ENCODE assay signal across 29 cellular contexts in the genomic region with DNA sequence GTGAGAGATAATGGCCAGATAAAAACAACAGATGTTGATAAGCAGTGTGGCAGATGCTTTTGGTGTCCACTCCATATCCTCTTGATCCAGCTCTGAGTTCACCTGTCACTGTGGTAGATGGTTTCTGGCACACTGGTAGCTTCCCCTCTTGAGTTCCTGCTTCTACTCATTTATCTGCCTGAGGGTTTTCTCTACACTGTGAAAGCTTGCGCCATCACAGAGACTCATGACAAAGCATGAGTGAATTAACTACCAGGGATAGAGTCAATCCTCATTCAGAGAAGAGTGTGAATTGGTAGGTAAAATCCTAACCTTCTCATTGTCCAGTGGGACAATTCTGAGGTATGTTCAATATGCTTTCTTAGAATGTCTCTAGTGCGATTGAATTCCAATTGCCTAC.
"Had no signal": no experiment of that assay in that cellular context is flagged by ENCODE, and none has a peak within 500 bp of the region (broad histone marks: within the 10 kb centered on the region; RNA-seq: fewer than 3 reads in every experiment).

No MANE protein-coding gene starts in this region.

- H3K9ac ChIP-seq: neural progenitor cell had no signal

- H3K9me3 ChIP-seq: esophagus muscularis mucosa, mucosa of descending colon, prostate gland, thyroid gland, vagina had no signal

- H3K4me2 ChIP-seq: neural progenitor cell had no signal

- H3K36me3 ChIP-seq: esophagus muscularis mucosa, heart right ventricle, left lung, neural progenitor cell, prostate gland, right atrium auricular region, stomach, thyroid gland, vagina had no signal

- H3K36me3 Mint-ChIP-seq: mesothelial cell of epicardium; naive thymus-derived CD4-positive, alpha-beta T cell; neural progenitor cell; stimulated activated effector memory CD8-positive, alpha-beta T cell treated with anti-CD3 and anti-CD28 coated beads, Interleukin-12 subunit alpha, Interleukin-12 subunit beta, amount 100 ng/mL, for 72 hours had no signal

- H3K4me3 Mint-ChIP-seq: mesothelial cell of epicardium; naive thymus-derived CD4-positive, alpha-beta T cell; nephron; neural progenitor cell; stimulated activated effector memory CD8-positive, alpha-beta T cell treated with anti-CD3 and anti-CD28 coated beads, Interleukin-12 subunit alpha, Interleukin-12 subunit beta, amount 100 ng/mL, for 72 hours had no signal

- DNase-seq: cortex of kidney; dorsolateral prefrontal cortex; effector CD4-positive, alpha-beta T cell; foreskin melanocyte; glutamatergic neuron; heart right ventricle; hippocampal formation; left cardiac atrium; left lung; mesenchymal stem cell; mucosa of descending colon; naive thymus-derived CD4-positive, alpha-beta T cell; stimulated activated CD4-positive, alpha-beta T cell treated with anti-CD3 and anti-CD28 coated beads, Interleukin-2, amount 100 ng/mL, for 24 hours; stimulated activated CD4-positive, alpha-beta T cell treated with anti-CD3 and anti-CD28 coated beads, Interleukin-4, amount 100 ng/mL, for 24 hours; stimulated activated naive CD4-positive, alpha-beta T cell treated with Interleukin-2 at 50 U/mL for 16 hours; stomach; thyroid gland; trophoblast cell had no signal

- ATAC-seq: heart right ventricle; left cardiac atrium; left lung; mucosa of descending colon; naive thymus-derived CD4-positive, alpha-beta T cell; sciatic nerve; stimulated activated effector memory CD8-positive, alpha-beta T cell treated with anti-CD3 and anti-CD28 coated beads, Interleukin-12 subunit alpha, Interleukin-12 subunit beta, amount 100 ng/mL, for 72 hours had no signal

- H3K4me1 Mint-ChIP-seq: mesothelial cell of epicardium; naive thymus-derived CD4-positive, alpha-beta T cell; nephron; stimulated activated effector memory CD8-positive, alpha-beta T cell treated with anti-CD3 and anti-CD28 coated beads, Interleukin-12 subunit alpha, Interleukin-12 subunit beta, amount 100 ng/mL, for 72 hours had no signal

- H3K4me3 ChIP-seq: dorsolateral prefrontal cortex, esophagus muscularis mucosa, heart right ventricle, left lung, mucosa of descending colon, neural progenitor cell, prostate gland, right atrium auricular region, stomach, thyroid gland, vagina had no signal

- FAIRE-seq: islet of Langerhans had no signal

- H3K27ac ChIP-seq: dorsolateral prefrontal cortex, epithelial cell of prostate, esophagus muscularis mucosa, heart right ventricle, left lung, neural progenitor cell, prostate gland, right atrium auricular region, stomach, thyroid gland, vagina had no signal

- H3K4me1 ChIP-seq: esophagus muscularis mucosa, heart right ventricle, left lung, neural progenitor cell, prostate gland, right atrium auricular region, stomach, thyroid gland, vagina had no signal

- H2AFZ ChIP-seq: neural progenitor cell had no signal

- H3K27me3 ChIP-seq: dorsolateral prefrontal cortex, esophagus muscularis mucosa, heart right ventricle, left lung, neural progenitor cell, right atrium auricular region, stomach, thyroid gland, vagina had no signal

- H3K27ac Mint-ChIP-seq: mesothelial cell of epicardium; naive thymus-derived CD4-positive, alpha-beta T cell; nephron; neural progenitor cell; stimulated activated effector memory CD8-positive, alpha-beta T cell treated with anti-CD3 and anti-CD28 coated beads, Interleukin-12 subunit alpha, Interleukin-12 subunit beta, amount 100 ng/mL, for 72 hours had no signal
